In genomic region chr12:42130670-42131402, GRCh38 we compare ENCODE assay signal across 11 cellular contexts. TPM values are rescaled to one million over a fixed set of nuclear protein-coding genes. Genes with fewer than 3 reads are reported as not detected.
DNase-seq lines count a peak whose midpoint lies in the region; ATAC-seq and TF ChIP-seq lines count a peak whose summit lies in the region.
"Had no signal": no experiment of that assay in that cellular context is flagged by ENCODE, and none has a peak within 500 bp of the region (broad histone marks: within the 10 kb centered on the region; RNA-seq: fewer than 3 reads in every experiment).

No MANE protein-coding gene starts in this region.

- peak in 1 of 2 donors; percentile 70 for ATAC-seq in left cardiac atrium
- ATAC-seq in thoracic aorta (ENCODE audit: insufficient number of reproducible peaks, low FRiP score, low read depth), result peak; percentile 52
- ATAC-seq: natural killer cell had no signal

- H3K4me3 Mint-ChIP-seq in activated T-helper 2 cell treated with anti-CD3 and anti-CD28 coated beads, Interferon-gamma antibody, Interleukin-2, Interleukin-4, amounts not matched to agents 10 μg/mL and 5 μg/mL and 100 μg/mL, durations not matched to agents 14 hours and 24 hours and 36 hours (ENCODE audit: low read depth), result no peak overlapping the region
- H3K4me3 Mint-ChIP-seq: natural killer cell had no signal

- no peaks in the 10 kb centered on the region for H3K9me3 Mint-ChIP-seq in activated T-helper 2 cell treated with anti-CD3 and anti-CD28 coated beads, Interferon-gamma antibody, Interleukin-2, Interleukin-4, amounts not matched to agents 10 μg/mL and 5 μg/mL and 100 μg/mL, durations not matched to agents 14 hours and 24 hours and 36 hours
- H3K9me3 Mint-ChIP-seq: natural killer cell had no signal

- H3K4me1 ChIP-seq in thoracic aorta (ENCODE audit: control insufficient read depth in 1 of 2, low read depth in 2 of 2), result peaks cover 8 to 19% of the 10 kb centered on the region in 2 donors

- peak overlapping the region in 1 of 2 donors; percentile 2 for H3K27ac ChIP-seq in thoracic aorta

- no peaks in the 10 kb centered on the region for H3K9me3 ChIP-seq in thoracic aorta

- H3K27me3 ChIP-seq in thoracic aorta (replicated peaks; ENCODE audit: insufficient read depth), result no peaks in the 10 kb centered on the region

- peak overlapping the region; percentile 6 for H3K27ac Mint-ChIP-seq in activated T-helper 2 cell treated with anti-CD3 and anti-CD28 coated beads, Interferon-gamma antibody, Interleukin-2, Interleukin-4, amounts not matched to agents 10 μg/mL and 5 μg/mL and 100 μg/mL, durations not matched to agents 14 hours and 24 hours and 36 hours

- peak overlapping the region; percentile 22 for H3K4me3 ChIP-seq in thoracic aorta

- intact Hi-C loops in activated T-helper 2 cell treated with anti-CD3 and anti-CD28 coated beads, Interferon-gamma antibody, Interleukin-2, Interleukin-4, amounts not matched to agents 10 μg/mL and 5 μg/mL and 100 μg/mL, durations not matched to agents 14 hours and 24 hours and 36 hours (cut with micrococcal nuclease), result no loop called here
- intact Hi-C loops in left cardiac atrium (cut with DNase I) (loop anchor here (2.0 to 5.0 kb wide), 2 partner anchors 196 to 202 kb away; partner anchors contain the start of genes PPHLN1 (in 1 of the 2) and ZCRB1 (in 1 of the 2)), posterior cingulate gyrus (cut with DNase I) (loop anchor here (1.0 to 5.0 kb wide), 2 partner anchors 201 to 241 kb away; no protein-coding TSS in a partner anchor)

- no peak for TF ChIP-seq CTCF in thoracic aorta (IDR thresholded peaks at IDR 0.05)

- DNase-seq in SIG-M5 treated with dmso at 0.1 percent for 504 hours (lab: John Stamatoyannopoulos, UW; ENCODE audit: unreplicated experiment) (peak; percentile 27), SIG-M5 (lab: John Stamatoyannopoulos, UW) (no peak), left cardiac atrium (peak; percentile 39), thoracic aorta (ENCODE audit: low spot score) (no peak), posterior cingulate gyrus (no peak), NCI-H2227 treated with DMSO at 0.1 percent for 48 hours (lab: John Stamatoyannopoulos, UW) (no peak)
- no peak for DNase-seq in activated T-helper 2 cell treated with anti-CD3 and anti-CD28 coated beads, Interferon-gamma antibody, Interleukin-2, Interleukin-4, amounts not matched to agents 10 μg/mL and 5 μg/mL and 100 μg/mL, durations not matched to agents 14 hours and 24 hours and 36 hours (ENCODE audit: low spot score)
- DNase-seq in stimulated activated CD4-positive, alpha-beta T cell treated with anti-CD3 and anti-CD28 coated beads, Interleukin-4, amount 100 ng/mL, for 24 hours, result no peak
- DNase-seq: 8988T, natural killer cell, NCI-H2029 had no signal

- H3K36me3 Mint-ChIP-seq in activated T-helper 2 cell treated with anti-CD3 and anti-CD28 coated beads, Interferon-gamma antibody, Interleukin-2, Interleukin-4, amounts not matched to agents 10 μg/mL and 5 μg/mL and 100 μg/mL, durations not matched to agents 14 hours and 24 hours and 36 hours (ENCODE audit: low read depth), result no peaks in the 10 kb centered on the region
- H3K36me3 Mint-ChIP-seq: natural killer cell had no signal

- no peaks in the 10 kb centered on the region for H3K36me3 ChIP-seq in thoracic aorta

- peaks cover 15% of the 10 kb centered on the region for H3K4me1 Mint-ChIP-seq in activated T-helper 2 cell treated with anti-CD3 and anti-CD28 coated beads, Interferon-gamma antibody, Interleukin-2, Interleukin-4, amounts not matched to agents 10 μg/mL and 5 μg/mL and 100 μg/mL, durations not matched to agents 14 hours and 24 hours and 36 hours (ENCODE audit: low read depth)

- no peaks in the 10 kb centered on the region for H3K27me3 Mint-ChIP-seq in activated T-helper 2 cell treated with anti-CD3 and anti-CD28 coated beads, Interferon-gamma antibody, Interleukin-2, Interleukin-4, amounts not matched to agents 10 μg/mL and 5 μg/mL and 100 μg/mL, durations not matched to agents 14 hours and 24 hours and 36 hours (ENCODE audit: low read depth)

RNA-seq across cellular contexts. Expression of gene GXYLT1, which starts 13.8 kb away (rescaled TPM):
- 9.8 and 11.0 TPM in 2 replicates for total RNA-seq in activated T-helper 2 cell treated with anti-CD3 and anti-CD28 coated beads, Interferon-gamma antibody, Interleukin-2, Interleukin-4, amounts not matched to agents 10 μg/mL and 5 μg/mL and 100 μg/mL, durations not matched to agents 14 hours and 24 hours and 36 hours
- 1 to 10 TPM; 6.3 to 6.4 TPM for total RNA-seq in left cardiac atrium
- total RNA-seq in thoracic aorta, result 10 to 100 TPM in 1 of 2 donors, 1 to 10 TPM in 1; 7.0 to 17.9 TPM

Comparison
In these comparisons a context has a peak if more than half of its experiments do, and no peak if none do; other contexts are left out.
1. DNase-seq: peak in SIG-M5 treated with dmso at 0.1 percent for 504 hours (single experiment) and left cardiac atrium (single experiment); none in SIG-M5 (single experiment), activated T-helper 2 cell treated with anti-CD3 and anti-CD28 coated beads, Interferon-gamma antibody, Interleukin-2, Interleukin-4, amounts not matched to agents 10 μg/mL and 5 μg/mL and 100 μg/mL, durations not matched to agents 14 hours and 24 hours and 36 hours (single experiment), thoracic aorta (single experiment), posterior cingulate gyrus (0 of 10), NCI-H2227 treated with DMSO at 0.1 percent for 48 hours (single experiment) and stimulated activated CD4-positive, alpha-beta T cell treated with anti-CD3 and anti-CD28 coated beads, Interleukin-4, amount 100 ng/mL, for 24 hours (single experiment).